In the genomic region with DNA sequence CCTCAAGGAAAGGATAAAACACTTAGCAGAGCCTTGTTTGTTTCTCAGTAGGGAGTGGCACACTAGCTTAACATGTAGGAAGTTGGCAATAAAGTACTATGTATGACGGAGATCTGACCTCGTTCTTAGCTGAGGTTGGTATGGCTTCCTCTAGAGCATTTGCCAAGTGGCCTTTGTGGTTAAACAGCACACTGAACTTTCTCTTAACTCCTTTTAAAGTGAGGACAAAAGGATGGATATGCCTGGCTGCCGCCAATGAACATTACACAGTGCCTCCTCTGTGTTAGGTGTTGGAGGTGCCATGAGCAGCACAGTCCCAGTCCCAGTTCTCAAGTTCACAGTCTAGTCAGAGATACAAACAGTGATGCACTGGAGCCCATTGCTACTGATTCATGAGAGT, we compare ENCODE assay signal across 11 cellular contexts. TPM values are rescaled to one million over a fixed set of nuclear protein-coding genes. Genes with fewer than 3 reads are reported as not detected.
A peak's percentile ranks its signal among the peaks of the same experiment; 100 is the strongest.
DNase-seq lines count a peak whose midpoint lies in the region; ATAC-seq and TF ChIP-seq lines count a peak whose summit lies in the region.
"Had no signal": no experiment of that assay in that cellular context is flagged by ENCODE, and none has a peak within 500 bp of the region (broad histone marks: within the 10 kb centered on the region; RNA-seq: fewer than 3 reads in every experiment).

No MANE protein-coding gene starts in this region.

- no peak overlapping the region for H4K8ac ChIP-seq in mesendoderm (ENCODE audit: low read depth, low read length)

- H4K5ac ChIP-seq in mesendoderm (ENCODE audit: low read length), result no peak overlapping the region

- H3K9me3 ChIP-seq in BLaER1, result no peaks in the 10 kb centered on the region
- H3K9me3 ChIP-seq: Caco-2, right atrium auricular region had no signal

- H3K36me3 Mint-ChIP-seq in activated CD4-positive, alpha-beta memory T cell treated with anti-CD3 and anti-CD28 coated beads, Interleukin-2, amount 10 ng/mL, durations not matched to agents 7 days and 5 days (ENCODE audit: low read depth), result peaks cover 6% of the 10 kb centered on the region

- ATAC-seq in GM19463 (IDR thresholded peaks at IDR 0.05; ENCODE audit: unreplicated experiment), result peak; percentile 35

- no peak overlapping the region for H2BK120ac ChIP-seq in mesendoderm (ENCODE audit: low read depth, low read length)

- CTCF ChIA-PET in activated CD4-positive, alpha-beta memory T cell treated with anti-CD3 and anti-CD28 coated beads, Interleukin-2, amount 10 ng/mL, durations not matched to agents 7 days and 5 days (lab: Charles Lee), result interaction anchor here (1.2 to 2.2 kb wide), 4 partner anchors 8 to 109 kb away, joined by 4 to 13 read pairs (median 6); no protein-coding TSS in a partner anchor

- H3K4me1 ChIP-seq in BLaER1, result 0 out of 2 replicates have a peak, but pooled peaks cover 15% of the 10 kb centered on the region
- H3K4me1 ChIP-seq in mesendoderm (ENCODE audit: control insufficient read depth, low read depth, low read length), result no peaks in the 10 kb centered on the region
- H3K4me1 ChIP-seq: Caco-2, right atrium auricular region had no signal

- peaks cover 92% of the 10 kb centered on the region for H3K27me3 ChIP-seq in BLaER1
- H3K27me3 ChIP-seq in mesendoderm (ENCODE audit: insufficient read depth, low read length, poor library complexity), result no peaks in the 10 kb centered on the region
- H3K27me3 ChIP-seq: right atrium auricular region had no signal

- no peak overlapping the region for H3K56ac ChIP-seq in mesendoderm (ENCODE audit: low read length)

- H3K4me3 Mint-ChIP-seq in activated CD4-positive, alpha-beta memory T cell treated with anti-CD3 and anti-CD28 coated beads, Interleukin-2, amount 10 ng/mL, durations not matched to agents 7 days and 5 days, result peak overlapping the region; percentile 58

- no peak overlapping the region for H3K9ac ChIP-seq in BLaER1
- no peak overlapping the region for H3K9ac ChIP-seq in mesendoderm (ENCODE audit: low read length)

- H3K36me3 ChIP-seq in BLaER1, result no peaks in the 10 kb centered on the region
- H3K36me3 ChIP-seq in mesendoderm (ENCODE audit: control insufficient read depth, insufficient read depth, low read length), result no peaks in the 10 kb centered on the region
- H3K36me3 ChIP-seq: right atrium auricular region had no signal

- peak overlapping the region; percentile 97 for H3K27ac Mint-ChIP-seq in activated CD4-positive, alpha-beta memory T cell treated with anti-CD3 and anti-CD28 coated beads, Interleukin-2, amount 10 ng/mL, durations not matched to agents 7 days and 5 days

- WGBS in mesendoderm (ENCODE audit: extremely low coverage, insufficient coverage, low lambda C conversion rate), result no CpG with 5 or more reads among the region's 3 CpGs

- H3K79me2 ChIP-seq in mesendoderm (ENCODE audit: control insufficient read depth, insufficient read depth, low read length), result no peaks in the 10 kb centered on the region

- H3K27ac ChIP-seq in BLaER1, result no peak overlapping the region
- H3K27ac ChIP-seq in mesendoderm (ENCODE audit: low read depth, low read length), result no peak overlapping the region
- H3K27ac ChIP-seq: right atrium auricular region had no signal

- in situ Hi-C loops in GM13976 (cut with MboI; ENCODE audit: low sequenced_read_pairs, unreplicated experiment), result loop anchor here (25.0 kb wide), 1 partner anchor 351 kb away; no protein-coding TSS in a partner anchor

- no peaks in the 10 kb centered on the region for H3K79me1 ChIP-seq in mesendoderm (ENCODE audit: low read length)

- no peak overlapping the region for H2BK15ac ChIP-seq in mesendoderm (replicated peaks; ENCODE audit: low read depth)

- peak overlapping the region; percentile 13 for H3K4me2 ChIP-seq in BLaER1
- no peak overlapping the region for H3K4me2 ChIP-seq in mesendoderm (ENCODE audit: low read length)

- H3K18ac ChIP-seq in mesendoderm (ENCODE audit: low read length), result no peak overlapping the region

- peak; percentile 47 for DNase-seq in activated CD4-positive, alpha-beta memory T cell treated with anti-CD3 and anti-CD28 coated beads, Interleukin-2, amount 10 ng/mL, durations not matched to agents 7 days and 5 days
- DNase-seq in globus pallidus (ENCODE audit: low spot score), result peak; percentile 6
- no peak for DNase-seq in NCI-H748 (lab: John Stamatoyannopoulos, UW; ENCODE audit: unreplicated experiment)
- no peak for DNase-seq in mesendoderm
- DNase-seq in GM13976 (ENCODE audit: low spot score), result no peak
- DNase-seq in AG08395 (ENCODE audit: low spot score), result no peak
- DNase-seq: Caco-2, mesenchymal stem cell had no signal

- H2AK5ac ChIP-seq in mesendoderm (ENCODE audit: low read length), result no peak overlapping the region

- no peak overlapping the region for H3K23ac ChIP-seq in mesendoderm (ENCODE audit: low read length)

- H3K9me3 Mint-ChIP-seq in activated CD4-positive, alpha-beta memory T cell treated with anti-CD3 and anti-CD28 coated beads, Interleukin-2, amount 10 ng/mL, durations not matched to agents 7 days and 5 days, result no peaks in the 10 kb centered on the region

- H2BK5ac ChIP-seq in mesendoderm (ENCODE audit: low read length), result no peak overlapping the region

- POLR2A ChIA-PET in activated CD4-positive, alpha-beta memory T cell treated with anti-CD3 and anti-CD28 coated beads, Interleukin-2, amount 10 ng/mL, durations not matched to agents 7 days and 5 days (lab: Charles Lee), result interaction anchor here (0.9 to 3.3 kb wide), 15 partner anchors 8 to 294 kb away, joined by 3 to 14 read pairs (median 4); partner anchors contain the start of genes HTATSF1 and RBMX

- H3K27me3 Mint-ChIP-seq in activated CD4-positive, alpha-beta memory T cell treated with anti-CD3 and anti-CD28 coated beads, Interleukin-2, amount 10 ng/mL, durations not matched to agents 7 days and 5 days, result no peaks in the 10 kb centered on the region

- TF ChIP-seq CTCF in GM13976 (IDR thresholded peaks at IDR 0.05; ENCODE audit: borderline replicate concordance, control extremely low read depth, extremely low read depth, insufficient read depth, missing control alignments), result no peak

- H3K4me1 Mint-ChIP-seq in activated CD4-positive, alpha-beta memory T cell treated with anti-CD3 and anti-CD28 coated beads, Interleukin-2, amount 10 ng/mL, durations not matched to agents 7 days and 5 days, result peaks cover 61% of the 10 kb centered on the region

- H3K4ac ChIP-seq in mesendoderm (ENCODE audit: low read depth, low read length), result no peak overlapping the region

- no peak overlapping the region for H3K4me3 ChIP-seq in BLaER1
- H3K4me3 ChIP-seq in mesendoderm (ENCODE audit: low read length), result no peak overlapping the region
- H3K4me3 ChIP-seq: right atrium auricular region had no signal

- no peaks in the 10 kb centered on the region; the same call in 1 of the 2 replicates for H4K20me1 ChIP-seq in BLaER1

RNA-seq across cellular contexts. Expression of gene VGLL1, which starts 54.4 kb away (rescaled TPM):
- not detected for total RNA-seq in activated CD4-positive, alpha-beta memory T cell treated with anti-CD3 and anti-CD28 coated beads, Interleukin-2, amount 10 ng/mL, durations not matched to agents 7 days and 5 days
- polyA plus RNA-seq in mesendoderm (2013, experiment 1 of 2), result 0.03 TPM
- polyA plus RNA-seq in mesendoderm (2013, experiment 2 of 2), result not detected
- total RNA-seq: right atrium auricular region had no signal

Comparison
In these comparisons a context has a peak if more than half of its experiments do, and no peak if none do; other contexts are left out.
1. DNase-seq: peak in activated CD4-positive, alpha-beta memory T cell treated with anti-CD3 and anti-CD28 coated beads, Interleukin-2, amount 10 ng/mL, durations not matched to agents 7 days and 5 days (single experiment) and globus pallidus (single experiment); none in NCI-H748 (single experiment), mesendoderm (single experiment), GM13976 (single experiment) and AG08395 (single experiment).